Comparison of ENCODE assay signal across 15 cellular contexts in genomic region chr11:68438658-68439259, GRCh38.
"Had no signal": no experiment of that assay in that cellular context is flagged by ENCODE, and none has a peak within 500 bp of the region (broad histone marks: within the 10 kb centered on the region; RNA-seq: fewer than 3 reads in every experiment).

No MANE protein-coding gene starts in this region.

- H3K27me3 Mint-ChIP-seq: activated naive CD8-positive, alpha-beta T cell treated with anti-CD3 and anti-CD28 coated beads, Interleukin-2, amount 50 U/mL, for 24 hours; naive thymus-derived CD4-positive, alpha-beta T cell had no signal

- H3K4me3 Mint-ChIP-seq: activated naive CD4-positive, alpha-beta T cell treated with anti-CD3 and anti-CD28 coated beads for 36 hours; activated naive CD8-positive, alpha-beta T cell treated with anti-CD3 and anti-CD28 coated beads, Interleukin-2, amount 50 U/mL, for 24 hours; naive thymus-derived CD4-positive, alpha-beta T cell; T-helper 2 cell treated with Interferon-gamma antibody and Interleukin-4, amounts not matched to agents 5 μg/mL and 100 μg/mL, for 36 hours had no signal

- H3K27me3 ChIP-seq: hepatocyte, suprapubic skin had no signal

- H3K27ac ChIP-seq: hepatocyte, suprapubic skin had no signal

- ATAC-seq: activated naive CD8-positive, alpha-beta T cell treated with anti-CD3 and anti-CD28 coated beads, Interleukin-2, amount 50 U/mL, for 24 hours; naive thymus-derived CD4-positive, alpha-beta T cell had no signal

- H3K4me1 Mint-ChIP-seq: activated naive CD8-positive, alpha-beta T cell treated with anti-CD3 and anti-CD28 coated beads, Interleukin-2, amount 50 U/mL, for 24 hours had no signal

- H3K4me3 ChIP-seq: hepatocyte, suprapubic skin had no signal

- H3K27ac Mint-ChIP-seq: activated naive CD4-positive, alpha-beta T cell treated with anti-CD3 and anti-CD28 coated beads for 36 hours; activated naive CD8-positive, alpha-beta T cell treated with anti-CD3 and anti-CD28 coated beads, Interleukin-2, amount 50 U/mL, for 24 hours; activated T-helper 2 cell treated with anti-CD3 and anti-CD28 coated beads, Interferon-gamma antibody, Interleukin-2, Interleukin-4, amounts not matched to agents 10 μg/mL and 5 μg/mL and 100 μg/mL, durations not matched to agents 14 hours and 24 hours and 36 hours; naive thymus-derived CD4-positive, alpha-beta T cell; T-helper 2 cell treated with Interferon-gamma antibody and Interleukin-4, amounts not matched to agents 5 μg/mL and 100 μg/mL, for 36 hours had no signal

- H3K9me3 ChIP-seq: suprapubic skin had no signal

- DNase-seq: activated CD4-positive, alpha-beta T cell treated with anti-CD3 and anti-CD28 coated beads, Interleukin-2, amount 50 U/mL, for 1 hour; activated CD4-positive, CD25-positive, alpha-beta regulatory T cell; activated naive CD4-positive, alpha-beta T cell treated with anti-CD3 and anti-CD28 coated beads for 36 hours; activated naive CD8-positive, alpha-beta T cell treated with anti-CD3 and anti-CD28 coated beads, Interleukin-2, amount 50 U/mL, for 24 hours; erythroblast; islet precursor cell; mammary epithelial cell; naive thymus-derived CD4-positive, alpha-beta T cell; stimulated activated CD4-positive, alpha-beta T cell treated with anti-CD3 and anti-CD28 coated beads, Interleukin-4, amount 100 ng/mL, for 24 hours; stimulated activated naive CD4-positive, alpha-beta T cell; trophoblast cell had no signal

- H3K9me3 Mint-ChIP-seq: activated naive CD4-positive, alpha-beta T cell treated with anti-CD3 and anti-CD28 coated beads for 36 hours; activated naive CD8-positive, alpha-beta T cell treated with anti-CD3 and anti-CD28 coated beads, Interleukin-2, amount 50 U/mL, for 24 hours; activated T-helper 2 cell treated with anti-CD3 and anti-CD28 coated beads, Interferon-gamma antibody, Interleukin-2, Interleukin-4, amounts not matched to agents 10 μg/mL and 5 μg/mL and 100 μg/mL, durations not matched to agents 14 hours and 24 hours and 36 hours; naive thymus-derived CD4-positive, alpha-beta T cell; T-helper 2 cell treated with Interferon-gamma antibody and Interleukin-4, amounts not matched to agents 5 μg/mL and 100 μg/mL, for 36 hours had no signal
